Comparison of ENCODE assay signal across 34 cellular contexts in genomic region chr12:110746550-110746949, GRCh38.
"Had no signal": no experiment of that assay in that cellular context is flagged by ENCODE, and none has a peak within 500 bp of the region (broad histone marks: within the 10 kb centered on the region; RNA-seq: fewer than 3 reads in every experiment).

No MANE protein-coding gene starts in this region.

- H3K4me3 Mint-ChIP-seq: activated B cell treated with CpG ODN at 0.5 μM for 24 hours; activated CD4-positive, alpha-beta memory T cell treated with anti-CD3 and anti-CD28 coated beads, Interleukin-2, amount 10 ng/mL, durations not matched to agents 7 days and 5 days; activated CD4-positive, alpha-beta T cell treated with anti-CD3 and anti-CD28 coated beads for 36 hours; activated CD4-positive, alpha-beta T cell treated with anti-CD3 and anti-CD28 coated beads, Interleukin-2, amount 10 ng/mL, durations not matched to agents 7 days and 5 days; activated naive CD4-positive, alpha-beta T cell treated with anti-CD3 and anti-CD28 coated beads for 36 hours; activated naive CD4-positive, alpha-beta T cell treated with anti-CD3 and anti-CD28 coated beads, Interleukin-2, amount 50 U/mL, for 24 hours; activated naive CD8-positive, alpha-beta T cell treated with anti-CD3 and anti-CD28 coated beads, Interleukin-2, amount 10 ng/mL, durations not matched to agents 7 days and 5 days; activated T-cell treated with anti-CD3 and anti-CD28 coated beads, Interleukin-2, amount 50 U/mL, for 24 hours; activated T-cell treated with anti-CD3 and anti-CD28 coated beads, Interleukin-2, amount 50 U/mL, for 72 hours; central memory CD8-positive, alpha-beta T cell; T-helper 17 cell; T-helper 2 cell treated with Interferon-gamma antibody and Interleukin-4, amounts not matched to agents 5 μg/mL and 100 μg/mL, for 36 hours had no signal

- H3K27ac Mint-ChIP-seq: activated B cell treated with CpG ODN at 0.5 μM for 24 hours; activated CD4-positive, alpha-beta memory T cell treated with anti-CD3 and anti-CD28 coated beads, Interleukin-2, amount 10 ng/mL, durations not matched to agents 7 days and 5 days; activated CD4-positive, alpha-beta T cell treated with anti-CD3 and anti-CD28 coated beads for 36 hours; activated CD4-positive, alpha-beta T cell treated with anti-CD3 and anti-CD28 coated beads, Interleukin-2, amount 10 ng/mL, durations not matched to agents 7 days and 5 days; activated naive CD4-positive, alpha-beta T cell treated with anti-CD3 and anti-CD28 coated beads for 36 hours; activated naive CD4-positive, alpha-beta T cell treated with anti-CD3 and anti-CD28 coated beads, Interleukin-2, amount 50 U/mL, for 24 hours; activated naive CD8-positive, alpha-beta T cell treated with anti-CD3 and anti-CD28 coated beads, Interleukin-2, amount 10 ng/mL, durations not matched to agents 7 days and 5 days; activated T-cell treated with anti-CD3 and anti-CD28 coated beads, Interleukin-2, amount 50 U/mL, for 24 hours; activated T-cell treated with anti-CD3 and anti-CD28 coated beads, Interleukin-2, amount 50 U/mL, for 72 hours; T-helper 17 cell; T-helper 2 cell treated with Interferon-gamma antibody and Interleukin-4, amounts not matched to agents 5 μg/mL and 100 μg/mL, for 36 hours had no signal

- H3K27ac ChIP-seq: brain microvascular endothelial cell, epithelial cell of prostate, esophagus squamous epithelium, gastroesophageal sphincter, heart right ventricle, WERI-Rb-1 had no signal

- H3K27me3 Mint-ChIP-seq: activated B cell treated with CpG ODN at 0.5 μM for 24 hours; activated CD4-positive, alpha-beta memory T cell treated with anti-CD3 and anti-CD28 coated beads, Interleukin-2, amount 10 ng/mL, durations not matched to agents 7 days and 5 days; activated CD4-positive, alpha-beta T cell treated with anti-CD3 and anti-CD28 coated beads for 36 hours; activated naive CD4-positive, alpha-beta T cell treated with anti-CD3 and anti-CD28 coated beads, Interleukin-2, amount 50 U/mL, for 24 hours; activated naive CD8-positive, alpha-beta T cell treated with anti-CD3 and anti-CD28 coated beads, Interleukin-2, amount 10 ng/mL, durations not matched to agents 7 days and 5 days; activated T-cell treated with anti-CD3 and anti-CD28 coated beads, Interleukin-2, amount 50 U/mL, for 24 hours; central memory CD8-positive, alpha-beta T cell; T-helper 17 cell had no signal

- H3K4me3 ChIP-seq: esophagus squamous epithelium, gastroesophageal sphincter, heart right ventricle had no signal

- H3K9me3 Mint-ChIP-seq: activated B cell treated with CpG ODN at 0.5 μM for 24 hours; activated CD4-positive, alpha-beta memory T cell treated with anti-CD3 and anti-CD28 coated beads, Interleukin-2, amount 10 ng/mL, durations not matched to agents 7 days and 5 days; activated CD4-positive, alpha-beta T cell treated with anti-CD3 and anti-CD28 coated beads, Interleukin-2, amount 10 ng/mL, durations not matched to agents 7 days and 5 days; activated naive CD4-positive, alpha-beta T cell treated with anti-CD3 and anti-CD28 coated beads for 36 hours; activated naive CD4-positive, alpha-beta T cell treated with anti-CD3 and anti-CD28 coated beads, Interleukin-2, amount 50 U/mL, for 24 hours; activated naive CD8-positive, alpha-beta T cell treated with anti-CD3 and anti-CD28 coated beads, Interleukin-2, amount 10 ng/mL, durations not matched to agents 7 days and 5 days; activated T-cell treated with anti-CD3 and anti-CD28 coated beads, Interleukin-2, amount 50 U/mL, for 24 hours; activated T-cell treated with anti-CD3 and anti-CD28 coated beads, Interleukin-2, amount 50 U/mL, for 72 hours; central memory CD8-positive, alpha-beta T cell; T-helper 2 cell treated with Interferon-gamma antibody and Interleukin-4, amounts not matched to agents 5 μg/mL and 100 μg/mL, for 36 hours had no signal

- DNase-seq: activated B cell treated with CpG ODN at 0.5 μM for 24 hours; activated CD4-positive, alpha-beta memory T cell treated with anti-CD3 and anti-CD28 coated beads, Interleukin-2, amount 10 ng/mL, durations not matched to agents 7 days and 5 days; activated CD4-positive, alpha-beta T cell treated with anti-CD3 and anti-CD28 coated beads for 36 hours; activated CD4-positive, alpha-beta T cell treated with anti-CD3 and anti-CD28 coated beads, Interleukin-2, amount 10 ng/mL, durations not matched to agents 7 days and 5 days; activated CD4-positive, alpha-beta T cell treated with anti-CD3 and anti-CD28 coated beads, Interleukin-2, amount 50 U/mL, for 4 hours; activated CD8-positive, alpha-beta memory T cell treated with anti-CD3 and anti-CD28 coated beads, Interleukin-2, amount 50 U/mL, for 48 hours; activated naive CD4-positive, alpha-beta T cell treated with anti-CD3 and anti-CD28 coated beads for 36 hours; activated naive CD8-positive, alpha-beta T cell treated with anti-CD3 and anti-CD28 coated beads, Interleukin-2, amount 10 ng/mL, durations not matched to agents 7 days and 5 days; activated T-cell treated with anti-CD3 and anti-CD28 coated beads for 4 hours; activated T-cell treated with anti-CD3 and anti-CD28 coated beads, Interleukin-2, amount 50 U/mL, for 24 hours; activated T-cell treated with anti-CD3 and anti-CD28 coated beads, Interleukin-2, amount 50 U/mL, for 72 hours; amniotic stem cell; anterior cingulate cortex; brain microvascular endothelial cell; cortex of kidney; effector CD8-positive, alpha-beta T cell; esophagus squamous epithelium; foreskin melanocyte; heart right ventricle; T-helper 1 cell; T-helper 17 cell; T1000; WERI-Rb-1 had no signal

- H3K27me3 ChIP-seq: brain microvascular endothelial cell, esophagus squamous epithelium, gastroesophageal sphincter, heart right ventricle had no signal

- H3K9me3 ChIP-seq: esophagus squamous epithelium, gastroesophageal sphincter, heart right ventricle had no signal

- H3K36me3 ChIP-seq: brain microvascular endothelial cell, esophagus squamous epithelium, gastroesophageal sphincter, heart right ventricle had no signal

- FAIRE-seq: astrocyte, bronchial epithelial cell, colon, endometrium, endothelial cell of umbilical vein had no signal

- ATAC-seq: activated CD4-positive, alpha-beta T cell treated with anti-CD3 and anti-CD28 coated beads for 36 hours; activated CD4-positive, CD25-positive, alpha-beta regulatory T cell treated with anti-CD3 and anti-CD28 coated beads, Interleukin-2, amount 50 U/mL, for 24 hours; activated T-cell treated with anti-CD3 and anti-CD28 coated beads, Interleukin-2, amount 50 U/mL, for 72 hours; gastroesophageal sphincter; heart right ventricle; T-helper 17 cell had no signal
